Comparison of ENCODE assay signal across 1 cellular context in genomic region chr9:35948901-35949318, GRCh38.
TF ChIP-seq lines count a peak whose summit lies in the region.

No MANE protein-coding gene starts in this region.

TF ChIP-seq in WTC11, 78 proteins besides CTCF, POLR2A, EP300 and RAD21 (continued from another document):
- no peak for TF ChIP-seq ATF6 (CRISPR knock-in tag; IDR thresholded peaks at IDR 0.05)
